Comparison of ENCODE assay signal across 8 cellular contexts in the genomic region with DNA sequence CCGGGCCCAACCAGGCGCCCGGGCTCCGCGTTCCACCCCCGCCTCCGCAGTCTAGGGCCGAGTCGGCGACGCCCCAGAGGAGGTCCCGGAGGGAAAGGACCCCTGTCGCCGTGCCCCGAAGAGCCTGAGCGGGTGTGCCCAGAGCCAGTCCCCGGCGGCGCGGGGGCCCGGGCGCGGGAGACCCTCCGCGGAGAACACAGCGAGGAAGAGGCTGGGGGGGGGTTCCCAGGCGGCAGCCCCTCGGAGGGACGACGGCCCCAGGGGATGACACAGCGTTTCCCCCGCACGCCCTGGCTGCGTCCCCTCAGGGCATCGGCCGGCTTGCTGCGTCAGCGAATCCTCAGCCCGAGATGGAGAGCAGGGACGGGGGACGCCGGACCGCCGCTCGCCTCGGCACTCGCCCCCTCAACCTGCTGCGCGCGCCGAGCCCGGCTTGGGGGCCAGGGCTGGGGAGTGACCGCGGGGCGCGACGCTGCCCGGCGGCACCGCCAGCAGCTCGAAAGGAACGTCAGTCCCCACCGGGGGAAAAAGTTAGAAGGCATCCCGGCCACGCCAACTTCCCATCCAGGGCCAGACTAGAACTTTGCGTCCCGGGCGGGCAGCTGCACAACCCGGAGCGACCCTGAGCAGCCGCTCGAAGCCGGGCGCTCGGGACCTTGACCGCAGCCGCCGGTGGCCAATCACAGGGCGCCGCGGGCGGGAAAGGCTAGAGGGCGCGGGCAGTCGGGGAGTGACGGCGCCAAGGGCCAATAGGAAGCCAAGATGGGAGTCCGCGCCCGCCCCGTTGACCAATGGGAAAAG. TPM values are rescaled to one million over a fixed set of nuclear protein-coding genes. Genes with fewer than 3 reads are reported as not detected.
A peak's percentile ranks its signal among the peaks of the same experiment; 100 is the strongest.
DNase-seq lines count a peak whose midpoint lies in the region; ATAC-seq, FAIRE-seq and TF ChIP-seq lines count a peak whose summit lies in the region.

No MANE protein-coding gene starts in this region.

- peak; percentile 85 to 97 for DNase-seq in NCI-H526 (lab: John Stamatoyannopoulos, UW)
- DNase-seq in activated CD4-positive, alpha-beta T cell treated with anti-CD3 and anti-CD28 coated beads, Interleukin-2, amount 50 U/mL, for 1 hour, result peak; percentile 92
- DNase-seq in HepG2 (ENCODE audit: low spot score), result peak; percentile 95
- peak; percentile 81 for DNase-seq in stimulated activated CD4-positive, alpha-beta T cell treated with anti-CD3 and anti-CD28 coated beads, Interleukin-2, amount 100 ng/mL, for 4 hours (ENCODE audit: low read depth)

- no peak for FAIRE-seq in HepG2 (lab: Jason Lieb, UNC)

- H3K9me3 Mint-ChIP-seq in dendritic cell treated with granulocyte-macrophage colony-stimulating factor and Interleukin-4, amounts not matched to agents 40 ng/mL and 50 ng/mL, for 4 days, result no peaks in the 10 kb centered on the region

- H3K4me1 Mint-ChIP-seq in dendritic cell treated with granulocyte-macrophage colony-stimulating factor and Interleukin-4, amounts not matched to agents 40 ng/mL and 50 ng/mL, for 4 days (ENCODE audit: low read depth), result peaks cover 50% of the 10 kb centered on the region

- intact Hi-C loops in dendritic cell treated with granulocyte-macrophage colony-stimulating factor and Interleukin-4, amounts not matched to agents 40 ng/mL and 50 ng/mL, for 4 days (cut with micrococcal nuclease), result loop anchor here (1.0 to 5.0 kb wide), 5 partner anchors 79 to 316 kb away; a partner anchor contains a TSS
- intact Hi-C loops in HepG2 (cut with micrococcal nuclease; ENCODE audit: unreplicated experiment), result loop anchor here (1.0 to 2.0 kb wide), 3 partner anchors 51 to 78 kb away; no protein-coding TSS in a partner anchor

- ATAC-seq in GM19372 (IDR thresholded peaks at IDR 0.05; ENCODE audit: low read depth, unreplicated experiment), result peak; percentile 92
- peak; percentile 95 for ATAC-seq in HG03520 (IDR thresholded peaks at IDR 0.05; ENCODE audit: unreplicated experiment)
- ATAC-seq in HepG2, result peak; percentile 89

- POLR2A ChIA-PET in HepG2 (lab: Yijun Ruan, JAX), result interaction anchor here (0.7 to 2.7 kb wide), 25 partner anchors 7 to 183 kb away, joined by 3 to 35 read pairs (median 4); a partner anchor contains a TSS

- H3K27ac Mint-ChIP-seq in dendritic cell treated with granulocyte-macrophage colony-stimulating factor and Interleukin-4, amounts not matched to agents 40 ng/mL and 50 ng/mL, for 4 days, result peak overlapping the region; percentile 96

- no peak for TF ChIP-seq EP300 in HepG2 (IDR thresholded peaks at IDR 0.05; ENCODE audit: low read depth in 2 of 2, low read length in 2 of 2)
- TF ChIP-seq EP300 in HepG2 (CRISPR knock-in tag; IDR thresholded peaks at IDR 0.05; ENCODE audit: borderline replicate concordance), result no peak

- H3K4me1 ChIP-seq in BLaER1 treated with 17β-estradiol and CSF1 and Interleukin-3, amounts not matched to agents 10 nM and 100 nM, result peaks cover 15 to 29% (median 24%) of the 10 kb centered on the region in 10 experiments
- H3K4me1 ChIP-seq in HepG2 (ENCODE audit: insufficient read depth, low read length), result peaks cover 60% of the 10 kb centered on the region

- TF ChIP-seq POLR2A in HepG2 (IDR thresholded peaks at IDR 0.05; ENCODE audit: insufficient read depth in 1 of 2, low read depth in 2 of 2, low read length in 2 of 2), result peak in 1 of 2 experiments; percentile 68; a peak in 2 of 4 replicates

- no peak; the same call in 1 of the 2 replicates for TF ChIP-seq CTCF in HepG2 (CRISPR knock-in tag; IDR thresholded peaks at IDR 0.05)

- H3K79me2 ChIP-seq in HepG2 (ENCODE audit: insufficient read depth, low read length), result peaks cover 49% of the 10 kb centered on the region

- peaks cover 2% of the 10 kb centered on the region for H3K27me3 Mint-ChIP-seq in dendritic cell treated with granulocyte-macrophage colony-stimulating factor and Interleukin-4, amounts not matched to agents 40 ng/mL and 50 ng/mL, for 4 days

- no peaks in the 10 kb centered on the region for H3K9me3 ChIP-seq in BLaER1 treated with 17β-estradiol and CSF1 and Interleukin-3, amounts not matched to agents 10 nM and 100 nM (replicated peaks in 1 of 11)
- no peaks in the 10 kb centered on the region for H3K9me3 ChIP-seq in HepG2 (ENCODE audit: low read length)

- peaks cover 0 to 31% (median 5%) of the 10 kb centered on the region in 11 experiments; a peak in 10 of 22 replicates for H4K20me1 ChIP-seq in BLaER1 treated with 17β-estradiol and CSF1 and Interleukin-3, amounts not matched to agents 10 nM and 100 nM
- peaks cover 9% of the 10 kb centered on the region for H4K20me1 ChIP-seq in HepG2 (ENCODE audit: insufficient read depth, low read length)

- in situ Hi-C loops in HepG2 (cut with HindIII; ENCODE audit: extremely low pct_ligation_motif_present, low pct_unique_long_range_greater_than_20kb), result no loop called here

- CTCF ChIA-PET in HepG2 (lab: Yijun Ruan, JAX; ENCODE audit: low intra/inter-chr PET ratio, low total read pairs), result interaction anchor here (1.4 kb wide), 1 partner anchor 78 kb away, joined by 4 read pairs; no protein-coding TSS in a partner anchor

- H3K4me3 Mint-ChIP-seq in dendritic cell treated with granulocyte-macrophage colony-stimulating factor and Interleukin-4, amounts not matched to agents 40 ng/mL and 50 ng/mL, for 4 days, result peak overlapping the region; percentile 91

- H3K4me2 ChIP-seq in BLaER1 treated with 17β-estradiol and CSF1 and Interleukin-3, amounts not matched to agents 10 nM and 100 nM, result peak overlapping the region; percentile 79 to 97 (median 93)
- peak overlapping the region; percentile 99 for H3K4me2 ChIP-seq in HepG2 (ENCODE audit: low read depth, low read length)

- no peaks in the 10 kb centered on the region for H3K27me3 ChIP-seq in BLaER1 treated with 17β-estradiol and CSF1 and Interleukin-3, amounts not matched to agents 10 nM and 100 nM
- H3K27me3 ChIP-seq in HepG2 (ENCODE audit: control insufficient read depth in 1 of 2, insufficient read depth in 2 of 2, low read length in 2 of 2), result no peaks in the 10 kb centered on the region; a peak in 1 of 5 replicates

- no peak overlapping the region for H2AFZ ChIP-seq in HepG2 (ENCODE audit: low read length)

- H3K27ac ChIP-seq in BLaER1 treated with 17β-estradiol and CSF1 and Interleukin-3, amounts not matched to agents 10 nM and 100 nM, result peak overlapping the region; percentile 70 to 93 (median 90)
- peak overlapping the region; percentile 89 for H3K27ac ChIP-seq in HepG2 (ENCODE audit: extremely low read length, insufficient read depth, low read length)

- BruUV-seq in HepG2 (replicated peaks; lab: Mats Ljungman, UMichigan), result no TSS peak

- peaks cover 31% of the 10 kb centered on the region for H3K36me3 Mint-ChIP-seq in dendritic cell treated with granulocyte-macrophage colony-stimulating factor and Interleukin-4, amounts not matched to agents 40 ng/mL and 50 ng/mL, for 4 days (ENCODE audit: low read depth)

- H3K36me3 ChIP-seq in BLaER1 treated with 17β-estradiol and CSF1 and Interleukin-3, amounts not matched to agents 10 nM and 100 nM, result peaks cover 0 to 21% (median 11%) of the 10 kb centered on the region in 11 experiments; a peak in 11 of 22 replicates
- peaks cover 3% of the 10 kb centered on the region in 2 experiments; a peak in 4 of 5 replicates for H3K36me3 ChIP-seq in HepG2 (replicated peaks in 1 of 2; ENCODE audit: control insufficient read depth in 1 of 2, insufficient read depth in 2 of 2, low read length in 2 of 2)

- under 1% methylated on average over 35 of the region's 91 CpGs for WGBS in HepG2 (ENCODE audit: low lambda C conversion rate)

- H3K4me3 ChIP-seq in BLaER1 treated with 17β-estradiol and CSF1 and Interleukin-3, amounts not matched to agents 10 nM and 100 nM, result peak overlapping the region; percentile 75 to 92 (median 81)
- peak overlapping the region; percentile 81 to 98 (median 95) for H3K4me3 ChIP-seq in HepG2 (replicated peaks in 1 of 3; ENCODE audit: insufficient read depth in 1 of 3, low read depth in 2 of 3, low read length in 3 of 3)

- TF ChIP-seq RAD21 in HepG2 (CRISPR knock-in tag; IDR thresholded peaks at IDR 0.05), result peak; percentile 15; the same call in 1 of the 2 replicates

- H3K9ac ChIP-seq in BLaER1 treated with 17β-estradiol and CSF1 and Interleukin-3, amounts not matched to agents 10 nM and 100 nM, result peak overlapping the region; percentile 79 to 92 (median 89)
- peak overlapping the region; percentile 93 for H3K9ac ChIP-seq in HepG2 (ENCODE audit: insufficient read depth, low read depth, low read length)

RNA-seq across cellular contexts. Expression of a gene that starts 0.7 kb away (rescaled TPM):
- total RNA-seq in HepG2 (2016; rRNA removed; fragmentation: Illumina TruSeq; extraction: Trizol), result 22.2 and 34.9 TPM in 2 replicates
- total RNA-seq in HepG2 (2016; cell fraction: cytosol; rRNA removed; fragmentation: Illumina TruSeq; extraction: Trizol; ENCODE audit: low read depth), result 11.0 and 15.1 TPM in 2 replicates
- 21.1 and 36.4 TPM in 2 replicates for total RNA-seq in HepG2 (2016; cell fraction: insoluble cytoplasmic fraction; rRNA removed; fragmentation: Illumina TruSeq; extraction: Trizol)
- total RNA-seq in HepG2 (2016; cell fraction: membrane; rRNA removed; fragmentation: Illumina TruSeq; extraction: Trizol), result 13.2 and 15.3 TPM in 2 replicates
- 42.2 and 47.8 TPM in 2 replicates for total RNA-seq in HepG2 (2016; cell fraction: nucleus; rRNA removed; fragmentation: Illumina TruSeq; extraction: Trizol)
- 37.4 and 42.8 TPM in 2 replicates for polyA plus RNA-seq in HepG2 (2011; rRNA removed)
- 13.2 and 17.2 TPM in 2 replicates for polyA plus RNA-seq in HepG2 (2011; cell fraction: cytosol; rRNA removed)
- 139 and 168 TPM in 2 replicates for polyA plus RNA-seq in HepG2 (2011; cell fraction: nucleus; rRNA removed)
- polyA plus RNA-seq in HepG2 (2012), result 18.2 and 24.8 TPM in 2 replicates
- 6.1 and 6.5 TPM in 2 replicates for polyA plus RNA-seq in HepG2 (2016; cell fraction: cytosol; fragmentation: Illumina TruSeq; extraction: Trizol; ENCODE audit: low read depth)
- polyA plus RNA-seq in HepG2 (2016; cell fraction: insoluble cytoplasmic fraction; fragmentation: Illumina TruSeq; extraction: Trizol; ENCODE audit: low read depth), result 23.9 and 25.9 TPM in 2 replicates
- polyA plus RNA-seq in HepG2 (2016; cell fraction: membrane; fragmentation: Illumina TruSeq; extraction: Trizol; ENCODE audit: low read depth), result 8.0 and 9.0 TPM in 2 replicates
- 68.3 and 69.6 TPM in 2 replicates for polyA plus RNA-seq in HepG2 (2016; cell fraction: nucleus; fragmentation: Illumina TruSeq; extraction: Trizol; ENCODE audit: insufficient read depth, low read depth)
- polyA minus RNA-seq in HepG2 (2011; rRNA and poly(A)+ RNA removed; ENCODE audit: low replicate concordance), result 36.5 and 73.0 TPM in 2 replicates
- 12.6 and 13.0 TPM in 2 replicates for polyA minus RNA-seq in HepG2 (2011; cell fraction: cytosol; rRNA and poly(A)+ RNA removed)
- polyA minus RNA-seq in HepG2 (2011; cell fraction: nucleus; rRNA and poly(A)+ RNA removed), result 49.6 and 54.8 TPM in 2 replicates

RNA-seq across cellular contexts. Expression of a gene that starts 41.9 kb away (rescaled TPM):
- total RNA-seq in HepG2 (2016; rRNA removed; fragmentation: Illumina TruSeq; extraction: Trizol), result 8.7 and 9.4 TPM in 2 replicates
- 3.7 and 4.2 TPM in 2 replicates for total RNA-seq in HepG2 (2016; cell fraction: cytosol; rRNA removed; fragmentation: Illumina TruSeq; extraction: Trizol; ENCODE audit: low read depth)
- total RNA-seq in HepG2 (2016; cell fraction: insoluble cytoplasmic fraction; rRNA removed; fragmentation: Illumina TruSeq; extraction: Trizol), result 8.6 and 9.1 TPM in 2 replicates
- 10.0 and 13.0 TPM in 2 replicates for total RNA-seq in HepG2 (2016; cell fraction: membrane; rRNA removed; fragmentation: Illumina TruSeq; extraction: Trizol)
- 6.7 and 7.5 TPM in 2 replicates for total RNA-seq in HepG2 (2016; cell fraction: nucleus; rRNA removed; fragmentation: Illumina TruSeq; extraction: Trizol)
- polyA plus RNA-seq in HepG2 (2011; rRNA removed), result 21.9 and 22.9 TPM in 2 replicates
- 17.5 and 19.5 TPM in 2 replicates for polyA plus RNA-seq in HepG2 (2011; cell fraction: cytosol; rRNA removed)
- 19.6 and 23.6 TPM in 2 replicates for polyA plus RNA-seq in HepG2 (2011; cell fraction: nucleus; rRNA removed)
- 25.5 and 27.1 TPM in 2 replicates for polyA plus RNA-seq in HepG2 (2012)
- 2.1 TPM in 2 replicates for polyA plus RNA-seq in HepG2 (2016; cell fraction: cytosol; fragmentation: Illumina TruSeq; extraction: Trizol; ENCODE audit: low read depth)
- polyA plus RNA-seq in HepG2 (2016; cell fraction: insoluble cytoplasmic fraction; fragmentation: Illumina TruSeq; extraction: Trizol; ENCODE audit: low read depth), result 8.6 and 12.8 TPM in 2 replicates
- 5.8 and 6.9 TPM in 2 replicates for polyA plus RNA-seq in HepG2 (2016; cell fraction: membrane; fragmentation: Illumina TruSeq; extraction: Trizol; ENCODE audit: low read depth)
- 10.7 and 10.8 TPM in 2 replicates for polyA plus RNA-seq in HepG2 (2016; cell fraction: nucleus; fragmentation: Illumina TruSeq; extraction: Trizol; ENCODE audit: insufficient read depth, low read depth)
- 29.9 and 45.2 TPM in 2 replicates for polyA minus RNA-seq in HepG2 (2011; rRNA and poly(A)+ RNA removed; ENCODE audit: low replicate concordance)
- polyA minus RNA-seq in HepG2 (2011; cell fraction: cytosol; rRNA and poly(A)+ RNA removed), result 12.6 and 13.2 TPM in 2 replicates
- 14.7 and 18.7 TPM in 2 replicates for polyA minus RNA-seq in HepG2 (2011; cell fraction: nucleus; rRNA and poly(A)+ RNA removed)

Comparison
In these comparisons a context has a peak if more than half of its experiments do, and no peak if none do; other contexts are left out.
1. Peak in every context shown above with its lines: DNase-seq, ATAC-seq, H3K4me3 ChIP-seq and H3K27ac ChIP-seq.